In the genomic region with DNA sequence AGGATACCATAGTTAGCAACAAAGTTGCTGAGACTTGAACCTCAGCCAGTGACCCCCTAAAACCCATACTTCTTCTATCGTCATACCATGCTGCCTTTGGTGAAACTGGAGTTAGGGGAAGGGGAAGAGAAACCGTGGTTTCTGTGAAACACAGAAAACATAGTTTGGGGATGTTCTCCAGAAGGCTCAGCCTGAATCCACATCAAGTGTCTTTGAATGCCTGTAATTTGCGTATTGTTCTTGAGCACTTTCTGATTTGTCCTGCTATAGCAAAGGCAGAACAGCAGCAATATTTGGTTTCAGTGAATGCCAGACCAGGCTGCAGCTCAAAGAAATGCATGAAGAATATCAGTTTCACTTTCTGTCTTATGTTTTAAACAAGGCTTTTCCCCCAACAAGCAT, we compare ENCODE assay signal across 14 cellular contexts.
DNase-seq lines count a peak whose midpoint lies in the region; ATAC-seq and TF ChIP-seq lines count a peak whose summit lies in the region.
"Had no signal": no experiment of that assay in that cellular context is flagged by ENCODE, and none has a peak within 500 bp of the region (broad histone marks: within the 10 kb centered on the region; RNA-seq: fewer than 3 reads in every experiment).

No MANE protein-coding gene starts in this region.

- peak; percentile 70 for ATAC-seq in GM18520 (IDR thresholded peaks at IDR 0.05; ENCODE audit: unreplicated experiment)
- peak; percentile 88 for ATAC-seq in GM21526 (IDR thresholded peaks at IDR 0.05; ENCODE audit: low FRiP score, unreplicated experiment)
- peak; percentile 70 for ATAC-seq in HG03175 (IDR thresholded peaks at IDR 0.05; ENCODE audit: unreplicated experiment)
- no peak for ATAC-seq in activated naive CD8-positive, alpha-beta T cell treated with anti-CD3 and anti-CD28 coated beads, Interleukin-2, amount 50 U/mL, for 24 hours
- ATAC-seq: Right ventricle myocardium inferior had no signal

- no peak overlapping the region for H3K4me3 Mint-ChIP-seq in activated naive CD8-positive, alpha-beta T cell treated with anti-CD3 and anti-CD28 coated beads, Interleukin-2, amount 50 U/mL, for 24 hours
- H3K4me3 Mint-ChIP-seq: activated naive CD4-positive, alpha-beta T cell treated with anti-CD3 and anti-CD28 coated beads, Interleukin-2, amount 50 U/mL, for 24 hours; CD4-positive, alpha-beta T cell had no signal

- no peaks in the 10 kb centered on the region for H3K4me1 Mint-ChIP-seq in activated naive CD8-positive, alpha-beta T cell treated with anti-CD3 and anti-CD28 coated beads, Interleukin-2, amount 50 U/mL, for 24 hours
- H3K4me1 Mint-ChIP-seq: activated naive CD4-positive, alpha-beta T cell treated with anti-CD3 and anti-CD28 coated beads, Interleukin-2, amount 50 U/mL, for 24 hours had no signal

- H3K36me3 Mint-ChIP-seq in activated naive CD8-positive, alpha-beta T cell treated with anti-CD3 and anti-CD28 coated beads, Interleukin-2, amount 50 U/mL, for 24 hours (ENCODE audit: low read depth), result no peaks in the 10 kb centered on the region
- H3K36me3 Mint-ChIP-seq: activated naive CD4-positive, alpha-beta T cell treated with anti-CD3 and anti-CD28 coated beads, Interleukin-2, amount 50 U/mL, for 24 hours had no signal

- peak; percentile 46 for DNase-seq in choroid plexus epithelial cell (ENCODE audit: low read depth)
- DNase-seq in activated naive CD8-positive, alpha-beta T cell treated with anti-CD3 and anti-CD28 coated beads, Interleukin-2, amount 50 U/mL, for 24 hours, result no peak
- DNase-seq in DMS53 treated with DMSO at 0.1 percent for 48 hours (lab: John Stamatoyannopoulos, UW; ENCODE audit: unreplicated experiment), result no peak
- no peak for DNase-seq in cardiac septum (ENCODE audit: low spot score)
- no peak for DNase-seq in dedifferentiated amniotic fluid mesenchymal stem cell (ENCODE audit: extremely low spot score)
- DNase-seq: CD4-positive, alpha-beta T cell; effector CD4-positive, alpha-beta T cell; NCI-H2029 treated with DMSO at 0.1 percent for 48 hours had no signal

- H3K27me3 Mint-ChIP-seq in activated naive CD8-positive, alpha-beta T cell treated with anti-CD3 and anti-CD28 coated beads, Interleukin-2, amount 50 U/mL, for 24 hours, result peaks cover 5% of the 10 kb centered on the region

- no peak overlapping the region for H3K27ac Mint-ChIP-seq in activated naive CD8-positive, alpha-beta T cell treated with anti-CD3 and anti-CD28 coated beads, Interleukin-2, amount 50 U/mL, for 24 hours
- H3K27ac Mint-ChIP-seq: activated naive CD4-positive, alpha-beta T cell treated with anti-CD3 and anti-CD28 coated beads, Interleukin-2, amount 50 U/mL, for 24 hours; CD4-positive, alpha-beta T cell had no signal

- intact Hi-C loops in cardiac septum (cut with DNase I), result no loop called here

- no peak for TF ChIP-seq CTCF in choroid plexus epithelial cell (conservative IDR thresholded peaks at IDR 0.05; ENCODE audit: low read depth, low read length)

- no peak overlapping the region for H3K4me3 ChIP-seq in choroid plexus epithelial cell (ENCODE audit: low read depth, low read length)
- H3K4me3 ChIP-seq: skin epidermis had no signal

- H3K9me3 Mint-ChIP-seq in activated naive CD8-positive, alpha-beta T cell treated with anti-CD3 and anti-CD28 coated beads, Interleukin-2, amount 50 U/mL, for 24 hours, result no peaks in the 10 kb centered on the region
- H3K9me3 Mint-ChIP-seq: CD4-positive, alpha-beta T cell had no signal
